ENCODE assay signal across 8 cellular contexts in the genomic region with DNA sequence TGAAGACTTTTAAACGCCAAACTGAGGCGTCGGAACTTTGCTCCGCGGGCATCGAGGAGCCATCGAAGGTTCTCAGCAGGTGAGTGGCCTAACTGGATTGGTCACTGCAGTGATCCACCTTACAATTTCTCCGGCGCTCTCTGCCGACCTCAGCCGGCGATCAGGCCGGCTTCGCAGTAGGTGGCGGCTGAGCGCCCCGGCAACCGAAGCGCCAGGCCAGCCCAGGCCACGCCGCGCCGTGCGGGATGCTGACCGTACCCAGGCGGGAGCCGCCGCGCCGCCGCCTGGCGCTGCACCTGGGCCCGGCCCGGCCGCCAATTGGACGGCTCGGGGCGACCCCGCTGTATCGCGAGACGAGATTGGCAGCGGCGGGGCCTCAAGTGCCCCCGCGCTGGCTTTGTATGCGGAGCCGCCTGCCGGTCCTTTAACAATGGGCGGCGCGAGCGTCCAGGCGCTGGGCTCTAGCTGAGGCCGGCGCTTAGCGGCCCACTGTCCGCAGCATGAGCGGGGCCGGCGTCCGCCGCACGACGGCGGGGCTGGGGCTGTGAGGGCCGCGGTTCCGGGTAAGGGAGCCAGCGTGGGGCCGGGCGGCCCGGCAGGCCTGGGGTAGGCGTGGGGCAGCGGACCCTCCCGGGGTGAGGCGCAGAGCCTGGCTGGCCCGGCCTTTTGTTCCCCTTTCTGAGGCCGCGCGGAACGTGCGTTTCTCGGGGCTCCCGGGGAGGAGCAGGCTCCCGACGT. TPM values are rescaled to one million over a fixed set of nuclear protein-coding genes. Genes with fewer than 3 reads are reported as not detected.
DNase-seq lines count a peak whose midpoint lies in the region; FAIRE-seq lines count a peak whose summit lies in the region.

A gene with protein sequence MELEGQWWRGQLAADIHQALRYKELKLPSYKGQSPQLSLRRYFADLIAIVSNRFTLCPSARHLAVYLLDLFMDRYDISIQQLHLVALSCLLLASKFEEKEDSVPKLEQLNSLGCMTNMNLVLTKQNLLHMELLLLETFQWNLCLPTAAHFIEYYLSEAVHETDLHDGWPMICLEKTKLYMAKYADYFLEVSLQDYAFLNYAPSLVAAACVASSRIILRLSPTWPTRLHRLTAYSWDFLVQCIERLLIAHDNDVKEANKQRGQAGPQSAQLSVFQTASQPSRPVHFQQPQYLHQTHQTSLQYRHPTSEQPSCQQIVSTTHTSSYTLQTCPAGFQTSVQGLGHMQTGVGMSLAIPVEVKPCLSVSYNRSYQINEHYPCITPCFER (plus strand): TSS at position 427 of the 738 bp plus-strand sequence. CDS start 811 bp downstream, outside the sequence.

- no peak for FAIRE-seq in frontal cortex (lab: Jason Lieb, UNC)

- H3K4me3 ChIP-seq in GM23248 (peak within 1 kb of the TSS; percentile 78), Karpas-422 (ENCODE audit: low read length) (peak within 1 kb of the TSS; percentile 81), neuron (ENCODE audit: low read length) (peak within 1 kb of the TSS; percentile 93), stomach smooth muscle (ENCODE audit: low read length in 2 of 2) (peak within 1 kb of the TSS; percentile 81 to 82)

- H3K9me3 ChIP-seq in GM23248 (ENCODE audit: low read depth) (no peaks in the 10 kb centered on the region), Karpas-422 (ENCODE audit: low read length) (no peaks in the 10 kb centered on the region), neuron (ENCODE audit: low read length) (no peaks in the 10 kb centered on the region), stomach smooth muscle (ENCODE audit: control insufficient read depth in 2 of 2, low read length in 2 of 2) (no peaks in the 10 kb centered on the region)

- peaks cover 12% of the 10 kb centered on the region; the same call in 1 of the 2 replicates for H3F3A ChIP-seq in GM23248 (ENCODE audit: insufficient read depth)

- H3K79me2 ChIP-seq in GM23248 (ENCODE audit: insufficient read depth) (peaks cover 40% of the 10 kb centered on the region), Karpas-422 (ENCODE audit: low read length) (peaks cover 47% of the 10 kb centered on the region)

- H3K9ac ChIP-seq in GM23248 (peak within 1 kb of the TSS; percentile 92), Karpas-422 (ENCODE audit: low read length) (peak within 1 kb of the TSS; percentile 88), stomach smooth muscle (ENCODE audit: low read length in 2 of 2) (peak within 1 kb of the TSS; percentile 87 to 93)

- H3K9me2 ChIP-seq in GM23248 (ENCODE audit: insufficient read depth) (no peaks in the 10 kb centered on the region), Karpas-422 (replicated peaks; ENCODE audit: insufficient read depth, low read length) (no peaks in the 10 kb centered on the region)

- in situ Hi-C loops in GM23248 (cut with MboI): no loop called here

- H3K4me2 ChIP-seq in GM23248 (ENCODE audit: unreplicated experiment): peak within 1 kb of the TSS; percentile 82
- H3K4me2 ChIP-seq in Karpas-422 (ENCODE audit: low read depth, low read length, poor library complexity, severe bottlenecking): peak within 1 kb of the TSS; percentile 89

- H3K27ac ChIP-seq in GM23248: peak within 1 kb of the TSS; percentile 77
- peak within 1 kb of the TSS; percentile 49 for H3K27ac ChIP-seq in Karpas-422 (ENCODE audit: low read length)
- H3K27ac ChIP-seq in stomach smooth muscle (ENCODE audit: low read length): peak within 1 kb of the TSS; percentile 66

- no peaks in the 10 kb centered on the region for H3K36me3 ChIP-seq in GM23248 (ENCODE audit: low read depth)
- peaks cover 14% of the 10 kb centered on the region; the same call in 1 of the 2 replicates for H3K36me3 ChIP-seq in Karpas-422 (ENCODE audit: insufficient read depth, low read length)
- H3K36me3 ChIP-seq in neuron (ENCODE audit: insufficient read depth, low read length): peaks cover 22% of the 10 kb centered on the region
- no peaks in the 10 kb centered on the region for H3K36me3 ChIP-seq in stomach smooth muscle (ENCODE audit: control insufficient read depth in 2 of 2, insufficient read depth in 2 of 2, low read length in 2 of 2)

- DNase-seq in ELF-1 (ENCODE audit: low read depth, low spot score): peak; percentile 94
- DNase-seq in GM23248: peak; percentile 97
- peak; percentile 86 for DNase-seq in Karpas-422
- peak; percentile 45 for DNase-seq in SHP77 treated with DMSO at 0.1 percent for 48 hours (lab: John Stamatoyannopoulos, UW)
- peak; percentile 73 for DNase-seq in activated gamma-delta T cell treated with Interleukin-2 at 50 U/mL for 16 hours
- DNase-seq in frontal cortex (ENCODE audit: low spot score in 2 of 2): peak; percentile 92 to 95

- H4K20me1 ChIP-seq in GM23248 (ENCODE audit: insufficient read depth): no peaks in the 10 kb centered on the region
- H4K20me1 ChIP-seq in Karpas-422 (ENCODE audit: insufficient read depth, low read depth, low read length): no peaks in the 10 kb centered on the region

- H3K4me1 ChIP-seq in GM23248 (ENCODE audit: insufficient read depth) (peaks cover 11% of the 10 kb centered on the region), Karpas-422 (ENCODE audit: low read length) (peaks cover 29% of the 10 kb centered on the region), neuron (ENCODE audit: insufficient read depth, low read length) (peaks cover 19% of the 10 kb centered on the region), stomach smooth muscle (ENCODE audit: control insufficient read depth, insufficient read depth, low read length) (peaks cover 9% of the 10 kb centered on the region)

- WGBS in GM23248 (ENCODE audit: low coverage in 1 of 2, low lambda C conversion rate in 2 of 2, missing lambda C conversion rate in 2 of 2), 2 experiments: 2% methylated on average over 51 to 71 of the region's 87 CpGs

- peak within 1 kb of the TSS; percentile 91 for H2AFZ ChIP-seq in GM23248
- H2AFZ ChIP-seq in Karpas-422 (ENCODE audit: low read length): 0 out of 2 replicates have a peak within 1 kb of the TSS, but pooled peaks have one; percentile 41
- H2AFZ ChIP-seq in neuron (ENCODE audit: low read depth, low read length): peak within 1 kb of the TSS; percentile 71

- no peaks in the 10 kb centered on the region for H3K27me3 ChIP-seq in GM23248 (replicated peaks; ENCODE audit: insufficient read depth)
- no peaks in the 10 kb centered on the region for H3K27me3 ChIP-seq in Karpas-422 (ENCODE audit: low read length)
- H3K27me3 ChIP-seq in neuron (ENCODE audit: insufficient read depth, low read length): no peaks in the 10 kb centered on the region
- no peaks in the 10 kb centered on the region for H3K27me3 ChIP-seq in stomach smooth muscle (ENCODE audit: control insufficient read depth in 1 of 2, insufficient read depth in 2 of 2, low read length in 2 of 2)

RNA-seq across cellular contexts. Expression of the gene that starts here (rescaled TPM):
- total RNA-seq in GM23248 (2014; rRNA removed; shearing (Covaris generic)): 1.3 and 2.7 TPM in 2 replicates
- 2.9 and 3.7 TPM in 2 replicates for polyA plus RNA-seq in GM23248 (2016; fragmentation: Nextera tagmentation; extraction: Ambion mirVana)
- 3.4 and 7.4 TPM in 2 replicates for total RNA-seq in Karpas-422 (2014; rRNA removed; shearing (Covaris generic); ENCODE audit: low replicate concordance)
- 17.1 TPM for total RNA-seq in frontal cortex

Comparison
In these comparisons a context has a peak if more than half of its experiments do, and no peak if none do; other contexts are left out.
1. Peak in every context shown above with its lines: DNase-seq, H3K4me3 ChIP-seq and H3K27ac ChIP-seq.
2. DNase-seq: peak in every context shown above with its lines; median percentile 97 in GM23248; 94 in ELF-1; 94 in frontal cortex; 86 in Karpas-422; 73 in activated gamma-delta T cell treated with Interleukin-2 at 50 U/mL for 16 hours; 45 in SHP77 treated with DMSO at 0.1 percent for 48 hours.
3. H2AFZ ChIP-seq: peak in every context shown above with its lines; median percentile 91 in GM23248; 71 in neuron; 41 in Karpas-422.